Comparison of ENCODE assay signal across 18 cellular contexts in the genomic region with DNA sequence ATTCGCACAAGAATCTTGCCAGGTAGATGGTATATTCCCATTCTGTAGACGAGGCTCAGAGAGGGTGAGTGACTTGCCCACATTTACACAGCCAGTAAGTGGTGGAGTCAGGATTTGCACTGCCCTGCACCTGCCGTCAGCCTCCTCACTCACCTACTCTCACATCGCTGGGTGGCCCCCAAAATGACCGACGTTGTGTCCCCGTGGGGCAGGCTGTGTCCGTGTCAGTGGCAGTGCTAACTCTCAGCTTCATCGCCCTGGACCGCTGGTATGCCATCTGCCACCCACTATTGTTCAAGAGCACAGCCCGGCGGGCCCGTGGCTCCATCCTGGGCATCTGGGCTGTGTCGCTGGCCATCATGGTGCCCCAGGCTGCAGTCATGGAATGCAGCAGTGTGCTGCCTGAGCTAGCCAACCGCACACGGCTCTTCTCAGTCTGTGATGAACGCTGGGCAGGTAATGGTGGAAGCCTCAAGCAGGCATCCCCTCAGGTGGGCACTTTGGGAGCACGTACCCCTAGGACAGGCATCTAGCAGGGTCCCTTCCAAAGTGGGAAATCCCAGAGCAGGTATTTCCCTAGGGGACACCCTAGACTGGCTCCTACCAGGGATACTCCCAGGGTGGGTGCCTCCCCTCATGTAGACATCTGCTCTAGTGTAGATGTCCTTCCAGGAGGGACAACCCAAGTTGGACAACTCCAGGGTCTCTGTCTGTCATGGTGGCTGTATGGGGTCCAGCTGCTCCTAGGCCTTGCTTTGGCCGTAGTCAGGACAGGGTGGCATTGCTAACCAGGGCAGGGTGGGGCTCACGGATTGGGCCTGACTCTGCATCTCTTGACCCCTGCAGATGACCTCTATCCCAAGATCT. TPM values are rescaled to one million over a fixed set of nuclear protein-coding genes. Genes with fewer than 3 reads are reported as not detected.
DNase-seq lines count a peak whose midpoint lies in the region; ATAC-seq, FAIRE-seq and TF ChIP-seq lines count a peak whose summit lies in the region.
"Had no signal": no experiment of that assay in that cellular context is flagged by ENCODE, and none has a peak within 500 bp of the region (broad histone marks: within the 10 kb centered on the region; RNA-seq: fewer than 3 reads in every experiment).

No MANE protein-coding gene starts in this region.

- no peaks in the 10 kb centered on the region for H3K79me2 ChIP-seq in HepG2 (ENCODE audit: insufficient read depth, low read length)

- H3K9me3 ChIP-seq in HepG2 (ENCODE audit: low read length): no peaks in the 10 kb centered on the region
- H3K9me3 ChIP-seq in right lobe of liver: no peaks in the 10 kb centered on the region
- no peaks in the 10 kb centered on the region for H3K9me3 ChIP-seq in tibial nerve
- H3K9me3 ChIP-seq: BLaER1, Caco-2 had no signal

- H3K36me3 ChIP-seq in HepG2 (replicated peaks in 1 of 2; ENCODE audit: control insufficient read depth in 1 of 2, insufficient read depth in 2 of 2, low read length in 2 of 2): no peaks in the 10 kb centered on the region
- H3K36me3 ChIP-seq in right lobe of liver: peaks cover 0 to 2% (median 0%) of the 10 kb centered on the region in 4 donors
- H3K36me3 ChIP-seq in tibial nerve: peaks cover 0 to 12% (median 0%) of the 10 kb centered on the region in 3 donors
- H3K36me3 ChIP-seq: BLaER1 had no signal

- no peak for TF ChIP-seq POLR2A in HepG2 (IDR thresholded peaks at IDR 0.05; ENCODE audit: insufficient read depth in 1 of 2, low read depth in 2 of 2, low read length in 2 of 2)
- TF ChIP-seq POLR2A in right lobe of liver (IDR thresholded peaks at IDR 0.05): no peak
- no peak for TF ChIP-seq POLR2A in tibial nerve (IDR thresholded peaks at IDR 0.05)

- peaks cover 4 to 24% of the 10 kb centered on the region in 2 experiments; a peak in 4 of 5 replicates for H3K27me3 ChIP-seq in HepG2 (ENCODE audit: control insufficient read depth in 1 of 2, insufficient read depth in 2 of 2, low read length in 2 of 2)
- H3K27me3 ChIP-seq in right lobe of liver: peaks cover 0 to 5% of the 10 kb centered on the region in 2 donors
- H3K27me3 ChIP-seq in tibial nerve: peaks cover 0 to 33% of the 10 kb centered on the region in 2 donors

- no peak overlapping the region for H3K4me2 ChIP-seq in HepG2 (ENCODE audit: low read depth, low read length)

- ATAC-seq in HepG2: no peak
- no peak for ATAC-seq in right lobe of liver
- no peak for ATAC-seq in sciatic nerve
- no peak for ATAC-seq in GM19035 (IDR thresholded peaks at IDR 0.05; ENCODE audit: unreplicated experiment)

- H4K20me1 ChIP-seq in HepG2 (ENCODE audit: insufficient read depth, low read length): no peaks in the 10 kb centered on the region
- H4K20me1 ChIP-seq: BLaER1 had no signal

- no TSS peak for BruUV-seq in HepG2 (replicated peaks; lab: Mats Ljungman, UMichigan)

- H3K4me3 ChIP-seq in HepG2 (replicated peaks in 1 of 3; ENCODE audit: insufficient read depth in 1 of 3, low read depth in 2 of 3, low read length in 3 of 3) (no peak overlapping the region), right lobe of liver (no peak overlapping the region), coronary artery (no peak overlapping the region), tibial nerve (no peak overlapping the region)
- H3K4me3 ChIP-seq: BLaER1, GM23248 had no signal

- H3K4me1 ChIP-seq in HepG2 (ENCODE audit: insufficient read depth, low read length) (no peaks in the 10 kb centered on the region), right lobe of liver (peaks cover 0 to 4% (median 0%) of the 10 kb centered on the region in 4 donors), tibial nerve (peaks cover 0 to 17% (median 11%) of the 10 kb centered on the region in 4 donors)
- H3K4me1 ChIP-seq: Caco-2 had no signal

- no peak for TF ChIP-seq RAD21 in HepG2 (CRISPR knock-in tag; IDR thresholded peaks at IDR 0.05)

- FAIRE-seq in HepG2 (lab: Jason Lieb, UNC): no peak
- FAIRE-seq: GM18507, H54, HTR-8/SVneo had no signal

- CTCF ChIA-PET in HepG2 (lab: Yijun Ruan, JAX; ENCODE audit: low intra/inter-chr PET ratio, low total read pairs): no interaction called here

- POLR2A ChIA-PET in HepG2 (lab: Yijun Ruan, JAX): no interaction called here

- WGBS in HepG2 (ENCODE audit: low lambda C conversion rate): 90% methylated on average over 4 of the region's 20 CpGs
- 94% methylated on average over 6 of the region's 20 CpGs for WGBS in right lobe of liver (ENCODE audit: insufficient coverage, low coverage, low lambda C conversion rate, missing lambda C conversion rate)
- 89 to 90% methylated on average over 16 to 17 of the region's 20 CpGs for WGBS in tibial nerve, 2 donors

- no peak for TF ChIP-seq EP300 in HepG2 (IDR thresholded peaks at IDR 0.05; ENCODE audit: low read depth in 2 of 2, low read length in 2 of 2)
- TF ChIP-seq EP300 in HepG2 (CRISPR knock-in tag; IDR thresholded peaks at IDR 0.05; ENCODE audit: borderline replicate concordance): no peak
- no peak for TF ChIP-seq EP300 in tibial nerve (IDR thresholded peaks at IDR 0.05)

- H3K27ac ChIP-seq in HepG2 (ENCODE audit: extremely low read length, insufficient read depth, low read length) (no peak overlapping the region), right lobe of liver (no peak overlapping the region), coronary artery (no peak overlapping the region), tibial nerve (no peak overlapping the region)
- H3K27ac ChIP-seq: GM23248 had no signal

- no peak overlapping the region for H3K9ac ChIP-seq in HepG2 (ENCODE audit: insufficient read depth, low read depth, low read length)
- H3K9ac ChIP-seq: GM23248 had no signal

- H2AFZ ChIP-seq in HepG2 (ENCODE audit: low read length): no peak overlapping the region
- H2AFZ ChIP-seq: GM23248 had no signal

- intact Hi-C loops in HepG2 (cut with micrococcal nuclease; ENCODE audit: unreplicated experiment) (no loop called here), right lobe of liver (cut with DNase I) (no loop called here), sciatic nerve (cut with DNase I) (no loop called here)

- in situ Hi-C loops in HepG2 (cut with HindIII; ENCODE audit: extremely low pct_ligation_motif_present, low pct_unique_long_range_greater_than_20kb): no loop called here

- TF ChIP-seq CTCF in HepG2 (CRISPR knock-in tag; IDR thresholded peaks at IDR 0.05) (no peak), right lobe of liver (IDR thresholded peaks at IDR 0.05) (no peak), coronary artery (IDR thresholded peaks at IDR 0.05) (no peak), tibial nerve (IDR thresholded peaks at IDR 0.05) (no peak)

- DNase-seq in HepG2 (ENCODE audit: low spot score): no peak
- no peak for DNase-seq in right lobe of liver
- peak; percentile 49 for DNase-seq in coronary artery (ENCODE audit: low spot score)
- DNase-seq in sciatic nerve (ENCODE audit: low spot score): peak; percentile 35
- no peak for DNase-seq in AG08396 (ENCODE audit: low spot score)
- DNase-seq in tibial nerve (ENCODE audit: low spot score in 2 of 2): no peak
- DNase-seq: AML-193; Caco-2; CD8-positive, alpha-beta memory T cell; DMS53; GF-D8; GM23248 had no signal

RNA-seq across cellular contexts. Expression of gene HCRTR1, which starts 3.4 kb away (rescaled TPM):
- total RNA-seq in HepG2 (2016; rRNA removed; fragmentation: Illumina TruSeq; extraction: Trizol) (not detected in 2 replicates), right lobe of liver (not detected), sciatic nerve (0.31 TPM), tibial nerve (1 to 10 TPM in 1 of 4 donors, under 1 TPM in 1, not detected in 2; 0.21 to 2.5 TPM)
- not detected in 2 replicates for total RNA-seq in HepG2 (2016; cell fraction: cytosol; rRNA removed; fragmentation: Illumina TruSeq; extraction: Trizol; ENCODE audit: low read depth)
- not detected in 2 replicates for total RNA-seq in HepG2 (2016; cell fraction: insoluble cytoplasmic fraction; rRNA removed; fragmentation: Illumina TruSeq; extraction: Trizol)
- total RNA-seq in HepG2 (2016; cell fraction: membrane; rRNA removed; fragmentation: Illumina TruSeq; extraction: Trizol): not detected in 2 replicates
- total RNA-seq in HepG2 (2016; cell fraction: nucleus; rRNA removed; fragmentation: Illumina TruSeq; extraction: Trizol): not detected in 2 replicates
- 0.05 TPM in 1 of 2 replicates, not detected in the other for polyA plus RNA-seq in HepG2 (2011; rRNA removed)
- 0.03 TPM in 1 of 2 replicates, not detected in the other for polyA plus RNA-seq in HepG2 (2011; cell fraction: cytosol; rRNA removed)
- 0.13 and 0.23 TPM in 2 replicates for polyA plus RNA-seq in HepG2 (2011; cell fraction: nucleus; rRNA removed)
- polyA plus RNA-seq in HepG2 (2012): 0.07 TPM in 1 of 2 replicates, not detected in the other
- polyA plus RNA-seq in HepG2 (2016; cell fraction: cytosol; fragmentation: Illumina TruSeq; extraction: Trizol; ENCODE audit: low read depth): not detected in 2 replicates
- not detected in 2 replicates for polyA plus RNA-seq in HepG2 (2016; cell fraction: insoluble cytoplasmic fraction; fragmentation: Illumina TruSeq; extraction: Trizol; ENCODE audit: low read depth)
- not detected in 2 replicates for polyA plus RNA-seq in HepG2 (2016; cell fraction: membrane; fragmentation: Illumina TruSeq; extraction: Trizol; ENCODE audit: low read depth)
- polyA plus RNA-seq in HepG2 (2016; cell fraction: nucleus; fragmentation: Illumina TruSeq; extraction: Trizol; ENCODE audit: insufficient read depth, low read depth): not detected in 2 replicates
- polyA minus RNA-seq in HepG2 (2011; rRNA and poly(A)+ RNA removed; ENCODE audit: low replicate concordance): not detected in 2 replicates
- polyA minus RNA-seq in HepG2 (2011; cell fraction: cytosol; rRNA and poly(A)+ RNA removed): not detected in 2 replicates
- not detected in 2 replicates for polyA minus RNA-seq in HepG2 (2011; cell fraction: nucleus; rRNA and poly(A)+ RNA removed)
- total RNA-seq: A673; Caco-2; CD8-positive, alpha-beta memory T cell; GM23248 had no signal
- polyA plus RNA-seq: CD8-positive, alpha-beta memory T cell; GM23248 had no signal

RNA-seq across cellular contexts. Expression of gene PEF1, which starts 23.8 kb away (rescaled TPM):
- total RNA-seq in HepG2 (2016; rRNA removed; fragmentation: Illumina TruSeq; extraction: Trizol): 57.1 and 85.7 TPM in 2 replicates
- 16.0 and 19.1 TPM in 2 replicates for total RNA-seq in HepG2 (2016; cell fraction: cytosol; rRNA removed; fragmentation: Illumina TruSeq; extraction: Trizol; ENCODE audit: low read depth)
- total RNA-seq in HepG2 (2016; cell fraction: insoluble cytoplasmic fraction; rRNA removed; fragmentation: Illumina TruSeq; extraction: Trizol): 57.5 and 91.4 TPM in 2 replicates
- 33.1 and 34.7 TPM in 2 replicates for total RNA-seq in HepG2 (2016; cell fraction: membrane; rRNA removed; fragmentation: Illumina TruSeq; extraction: Trizol)
- total RNA-seq in HepG2 (2016; cell fraction: nucleus; rRNA removed; fragmentation: Illumina TruSeq; extraction: Trizol): 28.3 and 31.4 TPM in 2 replicates
- 57.8 and 69.0 TPM in 2 replicates for polyA plus RNA-seq in HepG2 (2011; rRNA removed)
- polyA plus RNA-seq in HepG2 (2011; cell fraction: cytosol; rRNA removed): 59.1 and 66.1 TPM in 2 replicates
- 28.9 TPM in 2 replicates for polyA plus RNA-seq in HepG2 (2011; cell fraction: nucleus; rRNA removed)
- polyA plus RNA-seq in HepG2 (2012): 26.2 and 40.7 TPM in 2 replicates
- polyA plus RNA-seq in HepG2 (2016; cell fraction: cytosol; fragmentation: Illumina TruSeq; extraction: Trizol; ENCODE audit: low read depth): 17.0 and 18.2 TPM in 2 replicates
- polyA plus RNA-seq in HepG2 (2016; cell fraction: insoluble cytoplasmic fraction; fragmentation: Illumina TruSeq; extraction: Trizol; ENCODE audit: low read depth): 103 and 109 TPM in 2 replicates
- 29.6 and 30.9 TPM in 2 replicates for polyA plus RNA-seq in HepG2 (2016; cell fraction: membrane; fragmentation: Illumina TruSeq; extraction: Trizol; ENCODE audit: low read depth)
- 43.9 and 48.1 TPM in 2 replicates for polyA plus RNA-seq in HepG2 (2016; cell fraction: nucleus; fragmentation: Illumina TruSeq; extraction: Trizol; ENCODE audit: insufficient read depth, low read depth)
- 137 and 154 TPM in 2 replicates for polyA minus RNA-seq in HepG2 (2011; rRNA and poly(A)+ RNA removed; ENCODE audit: low replicate concordance)
- polyA minus RNA-seq in HepG2 (2011; cell fraction: cytosol; rRNA and poly(A)+ RNA removed): 28.9 and 36.0 TPM in 2 replicates
- 14.2 and 17.9 TPM in 2 replicates for polyA minus RNA-seq in HepG2 (2011; cell fraction: nucleus; rRNA and poly(A)+ RNA removed)
- 10 to 100 TPM; 23.9 to 47.5 (median 32.5) TPM for total RNA-seq in right lobe of liver
- total RNA-seq in sciatic nerve: 56.7 TPM
- total RNA-seq in tibial nerve: 100 to 1,000 TPM in 1 of 4 donors, 10 to 100 TPM in 3; 62.5 to 108 (median 89.7) TPM

RNA-seq across cellular contexts. Expression of gene TINAGL1, which starts 44.5 kb away (rescaled TPM):
- 10.5 and 24.7 TPM in 2 replicates for total RNA-seq in HepG2 (2016; rRNA removed; fragmentation: Illumina TruSeq; extraction: Trizol)
- 13.7 and 15.2 TPM in 2 replicates for total RNA-seq in HepG2 (2016; cell fraction: cytosol; rRNA removed; fragmentation: Illumina TruSeq; extraction: Trizol; ENCODE audit: low read depth)
- 9.6 and 28.4 TPM in 2 replicates for total RNA-seq in HepG2 (2016; cell fraction: insoluble cytoplasmic fraction; rRNA removed; fragmentation: Illumina TruSeq; extraction: Trizol)
- total RNA-seq in HepG2 (2016; cell fraction: membrane; rRNA removed; fragmentation: Illumina TruSeq; extraction: Trizol): 21.8 and 22.0 TPM in 2 replicates
- 24.5 and 28.2 TPM in 2 replicates for total RNA-seq in HepG2 (2016; cell fraction: nucleus; rRNA removed; fragmentation: Illumina TruSeq; extraction: Trizol)
- polyA plus RNA-seq in HepG2 (2011; rRNA removed): 76.8 and 139 TPM in 2 replicates
- 62.4 and 79.7 TPM in 2 replicates for polyA plus RNA-seq in HepG2 (2011; cell fraction: cytosol; rRNA removed)
- polyA plus RNA-seq in HepG2 (2011; cell fraction: nucleus; rRNA removed): 185 and 206 TPM in 2 replicates
- polyA plus RNA-seq in HepG2 (2012): 42.8 and 47.0 TPM in 2 replicates
- 5.5 and 6.8 TPM in 2 replicates for polyA plus RNA-seq in HepG2 (2016; cell fraction: cytosol; fragmentation: Illumina TruSeq; extraction: Trizol; ENCODE audit: low read depth)
- 8.8 and 11.1 TPM in 2 replicates for polyA plus RNA-seq in HepG2 (2016; cell fraction: insoluble cytoplasmic fraction; fragmentation: Illumina TruSeq; extraction: Trizol; ENCODE audit: low read depth)
- 10.6 and 11.6 TPM in 2 replicates for polyA plus RNA-seq in HepG2 (2016; cell fraction: membrane; fragmentation: Illumina TruSeq; extraction: Trizol; ENCODE audit: low read depth)
- 48.2 and 51.2 TPM in 2 replicates for polyA plus RNA-seq in HepG2 (2016; cell fraction: nucleus; fragmentation: Illumina TruSeq; extraction: Trizol; ENCODE audit: insufficient read depth, low read depth)
- polyA minus RNA-seq in HepG2 (2011; rRNA and poly(A)+ RNA removed; ENCODE audit: low replicate concordance): 13.3 and 101 TPM in 2 replicates
- 27.7 and 32.7 TPM in 2 replicates for polyA minus RNA-seq in HepG2 (2011; cell fraction: cytosol; rRNA and poly(A)+ RNA removed)
- 24.6 and 37.8 TPM in 2 replicates for polyA minus RNA-seq in HepG2 (2011; cell fraction: nucleus; rRNA and poly(A)+ RNA removed)
- 10 to 100 TPM; 10.1 to 40.4 (median 30.2) TPM for total RNA-seq in right lobe of liver
- total RNA-seq in sciatic nerve: 91.9 TPM
- 100 to 1,000 TPM in 3 of 4 donors, 10 to 100 TPM in 1; 97.3 to 227 (median 198) TPM for total RNA-seq in tibial nerve
- total RNA-seq: A673; CD8-positive, alpha-beta memory T cell had no signal
- polyA plus RNA-seq: CD8-positive, alpha-beta memory T cell had no signal

Comparison
In these comparisons a context has a peak if more than half of its experiments do, and no peak if none do; other contexts are left out.
1. DNase-seq: peak in coronary artery (single experiment) and sciatic nerve (single experiment); none in HepG2 (single experiment), right lobe of liver (0 of 3), AG08396 (single experiment) and tibial nerve (0 of 2).